ENCODE assay signal across 11 cellular contexts in the genomic region with DNA sequence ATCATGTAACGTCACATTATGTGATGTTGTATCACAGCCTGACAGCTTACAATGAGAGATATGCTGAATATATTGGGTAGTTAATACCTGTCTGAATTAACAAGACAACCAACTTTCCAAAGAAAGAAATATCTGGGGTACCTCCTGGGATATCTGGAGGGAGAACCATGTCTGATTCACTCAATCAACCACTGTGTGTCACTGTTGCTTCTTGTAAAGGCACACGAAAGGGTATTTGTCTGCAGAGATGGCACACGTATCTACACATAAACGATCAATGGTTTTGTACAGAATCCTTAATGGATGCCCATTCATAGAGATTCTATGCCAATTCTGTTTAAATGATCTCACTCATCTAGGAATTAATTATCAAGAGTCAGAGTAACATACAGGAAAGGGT.
DNase-seq lines count a peak whose midpoint lies in the region; ATAC-seq, FAIRE-seq and TF ChIP-seq lines count a peak whose summit lies in the region.
"Had no signal": no experiment of that assay in that cellular context is flagged by ENCODE, and none has a peak within 500 bp of the region (broad histone marks: within the 10 kb centered on the region; RNA-seq: fewer than 3 reads in every experiment).

No MANE protein-coding gene starts in this region.

- peak; percentile 27 to 30 for TF ChIP-seq CTCF in Caco-2 (IDR thresholded peaks at IDR 0.05; ENCODE audit: insufficient read depth in 1 of 2, low read depth in 1 of 2, low read length in 1 of 2, severe bottlenecking in 1 of 2, unreplicated experiment in 1 of 2)
- peak; percentile 36 for TF ChIP-seq CTCF in IMR-90 (conservative IDR thresholded peaks at IDR 0.05; ENCODE audit: low read depth, low read length)
- TF ChIP-seq CTCF in GM12878 (IDR thresholded peaks at IDR 0.05 in 2 of 3, conservative IDR thresholded peaks at IDR 0.05 in 1 of 3; ENCODE audit: control insufficient read depth in 2 of 3, extremely low read depth in 1 of 3, insufficient read depth in 1 of 3, low read depth in 3 of 3, low read length in 3 of 3), result no peak; a peak in 1 of 6 replicates

- no peak overlapping the region for H3K27ac Mint-ChIP-seq in Caco-2 (ENCODE audit: unreplicated experiment)

- no peak overlapping the region for H3K27ac ChIP-seq in IMR-90 (ENCODE audit: insufficient read depth, low read length)
- H3K27ac ChIP-seq in GM12878 (ENCODE audit: control insufficient read depth, insufficient read depth), result no peak overlapping the region
- H3K27ac ChIP-seq: left lung had no signal

- no peak overlapping the region for H3K4ac ChIP-seq in IMR-90 (ENCODE audit: low read depth, low read length)

- no peak overlapping the region for H3K4me3 ChIP-seq in Caco-2 (ENCODE audit: low read depth, low read length)
- no peak overlapping the region for H3K4me3 ChIP-seq in IMR-90 (ENCODE audit: insufficient read depth, low read depth, low read length)
- H3K4me3 ChIP-seq in GM12878, result no peak overlapping the region
- H3K4me3 ChIP-seq: left lung had no signal

- no peaks in the 10 kb centered on the region for H3K4me1 Mint-ChIP-seq in Caco-2 (ENCODE audit: low read depth, unreplicated experiment)

- H2AFZ ChIP-seq in IMR-90 (replicated peaks; ENCODE audit: low read length, poor library complexity) (no peak overlapping the region), GM12878 (ENCODE audit: control insufficient read depth, low read depth, low read length) (no peak overlapping the region)

- H3K14ac ChIP-seq in IMR-90 (replicated peaks; ENCODE audit: low read depth, low read length), result no peak overlapping the region

- POLR2A ChIA-PET in Caco-2 (lab: Charles Lee) (no interaction called here), IMR-90 (lab: Charles Lee; ENCODE audit: unreplicated experiment) (no interaction called here), GM12878 (lab: Charles Lee) (no interaction called here)

- H4K20me1 ChIP-seq in IMR-90 (ENCODE audit: insufficient read depth, low read length) (no peaks in the 10 kb centered on the region), GM12878 (ENCODE audit: control insufficient read depth, insufficient read depth) (no peaks in the 10 kb centered on the region)

- CTCF ChIA-PET in Caco-2 (lab: Charles Lee), result no interaction called here
- CTCF ChIA-PET in IMR-90 (lab: Yijun Ruan, JAX), result interaction anchor here (1.2 kb wide), 1 partner anchor 16 kb away, joined by 4 read pairs; no protein-coding TSS in a partner anchor
- CTCF ChIA-PET in GM12878 (lab: Yijun Ruan, JAX), result interaction anchor here (0.8 to 1.5 kb wide), 3 partner anchors 16 to 198 kb away, joined by 3 to 5 read pairs (median 4); no protein-coding TSS in a partner anchor

- H3K4me1 ChIP-seq in Caco-2 (no peaks in the 10 kb centered on the region), IMR-90 (ENCODE audit: control insufficient read depth, insufficient read depth, low read length) (no peaks in the 10 kb centered on the region), GM12878 (ENCODE audit: control insufficient read depth, insufficient read depth, low read length) (no peaks in the 10 kb centered on the region)
- H3K4me1 ChIP-seq: left lung had no signal

- no peak overlapping the region for H2AK9ac ChIP-seq in IMR-90 (replicated peaks; ENCODE audit: low read depth, low read length, poor library complexity)

- intact Hi-C loops in Caco-2 (cut with micrococcal nuclease; ENCODE audit: unreplicated experiment), result loop anchor here (1.0 kb wide), 1 partner anchor 198 kb away; no protein-coding TSS in a partner anchor
- intact Hi-C loops in IMR-90 (cut with micrococcal nuclease), result loop anchor here (2.0 kb wide), 1 partner anchor 198 kb away; no protein-coding TSS in a partner anchor
- intact Hi-C loops in GM12878 (cut with micrococcal nuclease; ENCODE audit: unreplicated experiment), result loop anchor here (1.0 kb wide), 1 partner anchor 198 kb away; no protein-coding TSS in a partner anchor

- TF ChIP-seq POLR2A in IMR-90 (IDR thresholded peaks at IDR 0.05; ENCODE audit: low read depth, low read length), result no peak
- TF ChIP-seq POLR2A in GM12878 (IDR thresholded peaks at IDR 0.05; ENCODE audit: low read depth, low read length), result no peak

- SMC1A ChIA-PET in GM12878 (lab: Charles Lee; ENCODE audit: uncharacterized antibody, unreplicated experiment), result interaction anchor here (0.7 to 1.6 kb wide), 2 partner anchors 19 to 236 kb away, joined by 4 read pairs; no protein-coding TSS in a partner anchor

- no peak overlapping the region for H2BK120ac ChIP-seq in IMR-90 (ENCODE audit: low read depth, low read length)

- H4K5ac ChIP-seq in IMR-90 (ENCODE audit: low read depth, low read length), result no peak overlapping the region

- no peak for FAIRE-seq in GM12878 (lab: Jason Lieb, UNC)

- TF ChIP-seq EP300 in GM12878 (IDR thresholded peaks at IDR 0.05; ENCODE audit: borderline replicate concordance in 1 of 2, control insufficient read depth in 1 of 2, low read depth in 2 of 2, low read length in 2 of 2), result no peak

- no TSS peak for BruUV-seq in Caco-2 (replicated peaks; lab: Mats Ljungman, UMichigan)
- BruUV-seq in IMR-90 (replicated peaks; lab: Mats Ljungman, UMichigan), result no TSS peak
- no TSS peak for BruUV-seq in GM12878 (replicated peaks; lab: Mats Ljungman, UMichigan)

- H3K4me3 Mint-ChIP-seq in Caco-2 (ENCODE audit: unreplicated experiment), result no peak overlapping the region

- peak; percentile 42; the same call in 1 of the 2 replicates for ATAC-seq in IMR-90 (ENCODE audit: low read depth)
- no peak for ATAC-seq in GM12878
- ATAC-seq in left lobe of liver, result peak; percentile 81
- ATAC-seq in HG02571 (IDR thresholded peaks at IDR 0.05; ENCODE audit: unreplicated experiment), result no peak
- no peak for ATAC-seq in HG03571 (IDR thresholded peaks at IDR 0.05; ENCODE audit: unreplicated experiment)
- ATAC-seq: left lung had no signal

- H3K56ac ChIP-seq in IMR-90 (ENCODE audit: extremely low read depth, insufficient read depth, low read length), result no peak overlapping the region

- H3K9ac ChIP-seq in IMR-90 (ENCODE audit: low read depth, low read length) (no peak overlapping the region), GM12878 (ENCODE audit: control insufficient read depth, insufficient read depth, low read length) (no peak overlapping the region)

- no peaks in the 10 kb centered on the region for H3K36me3 Mint-ChIP-seq in Caco-2 (ENCODE audit: insufficient read depth, unreplicated experiment)

- no peaks in the 10 kb centered on the region for H3K9me1 ChIP-seq in IMR-90 (ENCODE audit: insufficient read depth, low read length)

- no peaks in the 10 kb centered on the region for H3K36me3 ChIP-seq in Caco-2 (ENCODE audit: control insufficient read depth, insufficient read depth, low read length)
- H3K36me3 ChIP-seq in IMR-90 (ENCODE audit: control insufficient read depth, insufficient read depth, low read length), result no peaks in the 10 kb centered on the region
- no peaks in the 10 kb centered on the region for H3K36me3 ChIP-seq in GM12878 (ENCODE audit: control insufficient read depth in 2 of 2, insufficient read depth in 2 of 2, low read length in 1 of 2)
- H3K36me3 ChIP-seq: left lung had no signal

- dilution Hi-C loops in IMR-90 (cut with HindIII; ENCODE audit: low sequenced_read_pairs, unreplicated experiment), result no loop called here

- no peak overlapping the region for H4K91ac ChIP-seq in IMR-90 (ENCODE audit: insufficient read depth, low read depth, low read length)

- H3K4me2 ChIP-seq in IMR-90 (ENCODE audit: low read depth, low read length) (no peak overlapping the region), GM12878 (ENCODE audit: control insufficient read depth, insufficient read depth) (no peak overlapping the region)

- H3K27me3 ChIP-seq in Caco-2 (replicated peaks; ENCODE audit: control insufficient read depth, insufficient read depth, low read length) (no peaks in the 10 kb centered on the region), IMR-90 (ENCODE audit: control insufficient read depth, insufficient read depth, low read length) (no peaks in the 10 kb centered on the region), GM12878 (replicated peaks in 1 of 2; ENCODE audit: control insufficient read depth in 2 of 2, insufficient read depth in 2 of 2, low read length in 1 of 2) (no peaks in the 10 kb centered on the region)
- H3K27me3 ChIP-seq: left lung had no signal

- WGBS in IMR-90 (ENCODE audit: extremely low coverage in 2 of 2, insufficient read length in 1 of 2), 2 experiments, result 61% methylated on average over 2 of the region's 4 CpGs; no CpG with 5 or more reads in 1 of the 2 experiments
- 2% methylated on average over 4 of the region's 4 CpGs for WGBS in GM12878 (ENCODE audit: insufficient coverage, insufficient replicate concordance, low lambda C conversion rate, missing lambda C conversion rate)

- peak; percentile 52 for TF ChIP-seq RAD21 in IMR-90 (IDR thresholded peaks at IDR 0.05; ENCODE audit: low read length)
- no peak for TF ChIP-seq RAD21 in GM12878 (IDR thresholded peaks at IDR 0.05; ENCODE audit: insufficient read depth, low read depth, low read length)

- RAD21 ChIA-PET in GM12878 (lab: Charles Lee; ENCODE audit: unreplicated experiment), result interaction anchor here (1.7 kb wide), 1 partner anchor 200 kb away, joined by 3 read pairs; no protein-coding TSS in a partner anchor

- no peak overlapping the region for H3K18ac ChIP-seq in IMR-90 (ENCODE audit: low read depth, low read length)

- no peak overlapping the region for H4K8ac ChIP-seq in IMR-90 (ENCODE audit: low read depth in 2 of 2, low read length in 2 of 2)

- H3K27me3 Mint-ChIP-seq in Caco-2 (ENCODE audit: insufficient read depth, unreplicated experiment), result no peaks in the 10 kb centered on the region

- H3K9me3 ChIP-seq in Caco-2 (no peaks in the 10 kb centered on the region), IMR-90 (ENCODE audit: control insufficient read depth, insufficient read depth, low read length) (no peaks in the 10 kb centered on the region), GM12878 (replicated peaks; ENCODE audit: control insufficient read depth, insufficient read depth, low read length) (no peaks in the 10 kb centered on the region)
- H3K9me3 ChIP-seq: left lung had no signal

- in situ Hi-C loops in IMR-90 (cut with MboI; ENCODE audit: low sequenced_read_pairs), result no loop called here
- in situ Hi-C loops in GM12878 (cut with MboI), result no loop called here

- no peak overlapping the region for H2BK5ac ChIP-seq in IMR-90 (ENCODE audit: low read depth, low read length, poor library complexity, severe bottlenecking)

- DNase-seq in Caco-2, result peak in 1 of 2 experiments; percentile 34
- peak; percentile 27 for DNase-seq in IMR-90
- no peak for DNase-seq in GM12878 (ENCODE audit: low read depth, low spot score)
- DNase-seq in left lobe of liver (ENCODE audit: low spot score), result no peak
- DNase-seq in foreskin melanocyte, result no peak
- DNase-seq in islet precursor cell, result no peak
- DNase-seq: left lung, NCI-H2029, posterior cingulate gyrus had no signal

- H2AK5ac ChIP-seq in IMR-90 (ENCODE audit: low read depth, low read length), result no peak overlapping the region

- H3K79me1 ChIP-seq in IMR-90 (ENCODE audit: low read depth in 1 of 2, low read length in 2 of 2), result no peaks in the 10 kb centered on the region

- no peak overlapping the region for H2BK20ac ChIP-seq in IMR-90 (ENCODE audit: low read depth, low read length)

- H3K23ac ChIP-seq in IMR-90 (ENCODE audit: low read depth, low read length), result no peak overlapping the region

- H3K9me3 Mint-ChIP-seq in Caco-2 (ENCODE audit: unreplicated experiment), result no peaks in the 10 kb centered on the region

- H3K79me2 ChIP-seq in GM12878 (ENCODE audit: control insufficient read depth, insufficient read depth, low read length), result no peaks in the 10 kb centered on the region

- no peak overlapping the region for H2BK15ac ChIP-seq in IMR-90 (ENCODE audit: low read depth, low read length)

Comparison
In these comparisons a context has a peak if more than half of its experiments do, and no peak if none do; other contexts are left out.
1. CTCF ChIP-seq: peak in Caco-2 (2 of 2) and IMR-90 (single experiment); none in GM12878 (0 of 3).
2. ATAC-seq: peak in IMR-90 (single experiment) and left lobe of liver (single experiment); none in GM12878 (single experiment), HG02571 (single experiment) and HG03571 (single experiment).